26 cellular contexts compared by ENCODE assay signal in the genomic region with DNA sequence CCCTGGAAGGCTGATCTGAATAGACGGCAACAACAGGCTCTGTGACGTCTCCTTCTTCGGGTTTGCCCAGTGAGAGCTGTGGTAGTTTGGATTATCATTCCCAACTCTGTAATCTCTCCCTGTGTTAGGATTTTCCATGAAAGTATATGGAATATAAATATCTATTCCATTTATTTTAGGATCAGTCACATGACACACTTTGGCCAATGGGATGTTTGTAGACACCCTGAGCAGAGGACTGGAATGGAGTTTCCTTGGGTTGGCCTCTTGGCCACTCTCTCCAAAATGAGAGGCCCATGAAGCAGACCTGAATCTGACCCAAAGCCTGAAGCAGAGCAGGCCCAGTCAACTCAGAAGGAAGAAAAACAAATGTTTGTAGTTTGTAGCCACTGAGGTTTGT.
"Had no signal": no experiment of that assay in that cellular context is flagged by ENCODE, and none has a peak within 500 bp of the region (broad histone marks: within the 10 kb centered on the region; RNA-seq: fewer than 3 reads in every experiment).

No MANE protein-coding gene starts in this region.

- H3K9me3 ChIP-seq: colonic mucosa, esophagus squamous epithelium, gastroesophageal sphincter, heart left ventricle, left lung, lower lobe of right lung, mucosa of descending colon had no signal

- H3K27ac ChIP-seq: colonic mucosa, epithelial cell of prostate, esophagus squamous epithelium, gastroesophageal sphincter, heart left ventricle, hepatocyte, left lung, lower lobe of right lung had no signal

- FAIRE-seq: endometrium, frontal cortex, kidney had no signal

- H3K4me2 ChIP-seq: hepatocyte had no signal

- H2AFZ ChIP-seq: hepatocyte had no signal

- H3K4me1 ChIP-seq: colonic mucosa, gastroesophageal sphincter, left lung, lower lobe of right lung had no signal

- ATAC-seq: effector memory CD8-positive, alpha-beta T cell; esophagus mucosa; gastroesophageal sphincter; heart left ventricle; left lung; left ventricle myocardium superior; lower lobe of right lung; mucosa of descending colon had no signal

- H3K27me3 ChIP-seq: colonic mucosa, gastroesophageal sphincter, heart left ventricle, hepatocyte, left lung had no signal

- H3K79me2 ChIP-seq: hepatocyte had no signal

- DNase-seq: colonic mucosa; cortex of kidney; effector CD8-positive, alpha-beta T cell; effector memory CD8-positive, alpha-beta T cell; endodermal cell; erythroblast; esophagus squamous epithelium; foreskin fibroblast; heart left ventricle; hypothalamus; immature natural killer cell; islet precursor cell; kidney; kidney glomerular epithelial cell; left lung; left ventricle myocardium superior; lower lobe of right lung; mesenchymal stem cell; mucosa of descending colon; naive B cell had no signal

- H3K36me3 ChIP-seq: colonic mucosa, esophagus squamous epithelium, gastroesophageal sphincter, heart left ventricle, left lung, lower lobe of right lung had no signal

- H3K4me3 ChIP-seq: colonic mucosa, esophagus squamous epithelium, gastroesophageal sphincter, heart left ventricle, hepatocyte, left lung, lower lobe of right lung, mucosa of descending colon had no signal
